In the genomic region with DNA sequence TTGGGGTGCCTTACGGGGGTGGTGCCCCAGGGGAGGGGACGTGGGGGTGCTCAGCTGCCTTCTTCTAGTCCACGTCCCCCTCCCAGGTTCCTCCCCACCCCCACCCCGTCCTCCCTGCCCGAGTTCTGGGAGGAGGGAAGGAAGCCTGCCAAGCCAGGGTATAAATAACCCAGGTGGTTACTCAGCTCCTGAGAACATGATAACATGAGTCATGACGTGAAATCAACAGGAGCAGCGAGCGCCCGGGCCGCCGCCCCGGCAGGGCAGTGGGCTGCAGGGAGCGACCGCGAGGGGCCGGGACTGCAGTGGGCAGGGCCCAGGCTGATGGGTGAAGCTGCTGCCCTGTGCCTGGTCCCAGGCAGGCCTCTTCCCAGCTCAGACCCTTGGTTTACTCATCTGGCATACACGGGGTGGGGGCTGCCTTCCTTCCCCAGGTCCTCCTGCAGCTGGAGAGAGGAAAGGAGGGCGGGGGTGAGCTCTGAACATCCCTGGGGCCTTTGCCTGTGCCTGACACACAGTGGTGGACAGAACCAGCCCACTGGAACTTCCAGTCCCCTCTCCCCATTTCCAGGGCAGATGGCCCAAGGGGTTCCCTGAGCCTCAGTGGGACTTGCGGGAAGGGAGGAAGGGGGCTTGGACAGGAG, we compare ENCODE assay signal across 7 cellular contexts. TPM values are rescaled to one million over a fixed set of nuclear protein-coding genes. Genes with fewer than 3 reads are reported as not detected.
A peak's percentile ranks its signal among the peaks of the same experiment; 100 is the strongest.
DNase-seq lines count a peak whose midpoint lies in the region; ATAC-seq and TF ChIP-seq lines count a peak whose summit lies in the region.

No MANE protein-coding gene starts in this region.

- H3K36me3 ChIP-seq in adipocyte (ENCODE audit: control insufficient read depth, insufficient read depth, low read length, severe bottlenecking) (no peaks in the 10 kb centered on the region), right atrium auricular region (no peaks in the 10 kb centered on the region)

- no peaks in the 10 kb centered on the region for H3K9me3 ChIP-seq in adipocyte (ENCODE audit: control insufficient read depth, low read length)
- H3K9me3 ChIP-seq in right atrium auricular region, result no peaks in the 10 kb centered on the region

- peak overlapping the region in 1 of 2 donors; percentile 19 for H3K4me3 Mint-ChIP-seq in stimulated activated naive B cell treated with anti-CD40 and anti-IgM and Interleukin-4, amounts not matched to agents 10 μg/mL and 1 μg/mL and 100 μg/mL, for 72 hours

- no peak for TF ChIP-seq CTCF in right atrium auricular region (IDR thresholded peaks at IDR 0.05)

- ATAC-seq in stimulated activated naive B cell treated with anti-CD40 and anti-IgM and Interleukin-4, amounts not matched to agents 10 μg/mL and 1 μg/mL and 100 μg/mL, for 72 hours (replicated peaks), result peak; percentile 46 to 49
- ATAC-seq in GM18909 (IDR thresholded peaks at IDR 0.05; ENCODE audit: poor library complexity, unreplicated experiment), result no peak

- peaks cover 14% of the 10 kb centered on the region for H3K27me3 ChIP-seq in adipocyte (replicated peaks; ENCODE audit: control insufficient read depth, insufficient read depth, low read length)
- no peaks in the 10 kb centered on the region for H3K27me3 ChIP-seq in right atrium auricular region

- H3K4me3 ChIP-seq in adipocyte (ENCODE audit: low read length) (no peak overlapping the region), right atrium auricular region (no peak overlapping the region)

- peaks cover 26% of the 10 kb centered on the region for H3K4me1 ChIP-seq in adipocyte (ENCODE audit: control insufficient read depth, insufficient read depth, low read length)
- H3K4me1 ChIP-seq in right atrium auricular region, result peaks cover 0 to 38% of the 10 kb centered on the region in 2 donors

- H3K36me3 Mint-ChIP-seq in stimulated activated naive B cell treated with anti-CD40 and anti-IgM and Interleukin-4, amounts not matched to agents 10 μg/mL and 1 μg/mL and 100 μg/mL, for 72 hours, result peaks cover 0 to 2% of the 10 kb centered on the region in 2 donors

- peak overlapping the region; percentile 79 to 86 for H3K27ac ChIP-seq in right atrium auricular region

- H3K27me3 Mint-ChIP-seq in stimulated activated naive B cell treated with anti-CD40 and anti-IgM and Interleukin-4, amounts not matched to agents 10 μg/mL and 1 μg/mL and 100 μg/mL, for 72 hours, result peaks cover 70 to 87% of the 10 kb centered on the region in 2 donors

- H3K9ac ChIP-seq in adipocyte (ENCODE audit: low read length), result peak overlapping the region; percentile 54

- peaks cover 17 to 37% of the 10 kb centered on the region in 2 donors for H3K4me1 Mint-ChIP-seq in stimulated activated naive B cell treated with anti-CD40 and anti-IgM and Interleukin-4, amounts not matched to agents 10 μg/mL and 1 μg/mL and 100 μg/mL, for 72 hours

- no peaks in the 10 kb centered on the region for H3K9me3 Mint-ChIP-seq in stimulated activated naive B cell treated with anti-CD40 and anti-IgM and Interleukin-4, amounts not matched to agents 10 μg/mL and 1 μg/mL and 100 μg/mL, for 72 hours

- H3K27ac Mint-ChIP-seq in stimulated activated naive B cell treated with anti-CD40 and anti-IgM and Interleukin-4, amounts not matched to agents 10 μg/mL and 1 μg/mL and 100 μg/mL, for 72 hours, result no peak overlapping the region

- peak; percentile 44 for DNase-seq in GM04504 (ENCODE audit: low read depth)
- peak; percentile 34 for DNase-seq in NCI-H1105 (lab: John Stamatoyannopoulos, UW)
- DNase-seq in adipocyte (ENCODE audit: low read depth), result peak; percentile 72
- DNase-seq in right atrium auricular region (ENCODE audit: low spot score), result peak; percentile 75
- DNase-seq in stimulated activated naive B cell treated with anti-CD40 and anti-IgM and Interleukin-4, amounts not matched to agents 10 μg/mL and 1 μg/mL and 100 μg/mL, for 72 hours, result no peak
- no peak for DNase-seq in DMS114 treated with DMSO at 0.1 percent for 48 hours (lab: John Stamatoyannopoulos, UW; ENCODE audit: unreplicated experiment)

RNA-seq across cellular contexts. Expression of a gene that starts 8.8 kb away (rescaled TPM):
- 10 to 100 TPM; 21.9 to 22.0 TPM for total RNA-seq in right atrium auricular region

Comparison
In these comparisons a context has a peak if more than half of its experiments do, and no peak if none do; other contexts are left out.
1. DNase-seq: peak in GM04504 (single experiment), NCI-H1105 (single experiment), adipocyte (single experiment) and right atrium auricular region (single experiment); none in stimulated activated naive B cell treated with anti-CD40 and anti-IgM and Interleukin-4, amounts not matched to agents 10 μg/mL and 1 μg/mL and 100 μg/mL, for 72 hours (single experiment) and DMS114 treated with DMSO at 0.1 percent for 48 hours (single experiment).